In the genomic region with DNA sequence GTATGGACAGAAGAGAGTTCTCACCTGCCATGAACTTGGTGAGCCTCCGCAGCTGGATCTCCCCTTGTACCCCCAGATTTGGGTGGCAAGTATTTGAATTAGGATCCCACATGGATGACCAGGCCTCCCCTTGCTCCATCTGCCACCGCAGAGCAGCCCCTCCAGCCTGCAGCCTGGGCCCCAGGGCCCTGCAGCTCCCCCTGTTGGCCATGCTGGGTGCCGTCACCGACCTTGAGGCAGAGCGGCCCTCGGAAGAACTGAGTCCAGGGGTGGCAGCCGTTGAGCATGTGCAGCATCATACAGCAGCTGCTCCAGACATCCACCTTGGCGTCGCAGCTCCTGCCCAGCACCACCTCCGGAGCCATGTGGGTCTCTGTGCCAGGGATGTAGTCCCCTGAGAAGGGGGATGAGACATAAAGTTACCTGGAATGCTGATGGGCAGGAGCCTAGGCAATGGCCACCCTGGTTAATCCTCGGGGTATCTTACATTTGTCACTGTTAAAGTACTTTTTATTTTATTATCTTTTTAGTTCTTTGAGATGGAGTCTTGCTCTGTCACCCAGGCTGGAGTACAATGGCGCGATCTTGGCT, we compare ENCODE assay signal across 8 cellular contexts.
DNase-seq lines count a peak whose midpoint lies in the region; ATAC-seq and TF ChIP-seq lines count a peak whose summit lies in the region.

No MANE protein-coding gene starts in this region.

- H3K4me3 ChIP-seq in foreskin fibroblast (ENCODE audit: low read depth in 1 of 2, low read length in 2 of 2): no peak overlapping the region

- TF ChIP-seq CTCF in C4-2B (conservative IDR thresholded peaks at IDR 0.05) (peak; percentile 84), foreskin fibroblast (IDR thresholded peaks at IDR 0.05; ENCODE audit: low read depth, low read length) (peak; percentile 55)

- ATAC-seq in HG03135 (IDR thresholded peaks at IDR 0.05; ENCODE audit: unreplicated experiment): no peak

- no peak overlapping the region for H3K27ac ChIP-seq in C4-2B

- in situ Hi-C loops in KBM-7 (cut with MboI; ENCODE audit: low pct_unique_long_range_greater_than_20kb, low sequenced_read_pairs): loop anchor here (10.0 kb wide), 1 partner anchor 124 kb away; no protein-coding TSS in a partner anchor

- DNase-seq in KBM-7: peak; percentile 57
- DNase-seq in activated T-cell treated with anti-CD3 and anti-CD28 coated beads for 4 hours: peak; percentile 38
- no peak for DNase-seq in foreskin fibroblast
- peak; percentile 19 for DNase-seq in stimulated activated CD8-positive, alpha-beta memory T cell treated with anti-CD3 and anti-CD28 coated beads, Interleukin-12 subunit alpha, Interleukin-12 subunit beta, amount 100 ng/mL, for 4 hours (ENCODE audit: low read depth)
- DNase-seq in NCI-H1417 treated with DMSO at 0.1 percent for 48 hours (lab: John Stamatoyannopoulos, UW): no peak
- DNase-seq in HCEC 1CT: no peak

Comparison
In these comparisons a context has a peak if more than half of its experiments do, and no peak if none do; other contexts are left out.
1. DNase-seq: peak in KBM-7 (single experiment), activated T-cell treated with anti-CD3 and anti-CD28 coated beads for 4 hours (single experiment) and stimulated activated CD8-positive, alpha-beta memory T cell treated with anti-CD3 and anti-CD28 coated beads, Interleukin-12 subunit alpha, Interleukin-12 subunit beta, amount 100 ng/mL, for 4 hours (single experiment); none in foreskin fibroblast (0 of 2), NCI-H1417 treated with DMSO at 0.1 percent for 48 hours (single experiment) and HCEC 1CT (single experiment).